Comparison of ENCODE assay signal across 22 cellular contexts in the genomic region with DNA sequence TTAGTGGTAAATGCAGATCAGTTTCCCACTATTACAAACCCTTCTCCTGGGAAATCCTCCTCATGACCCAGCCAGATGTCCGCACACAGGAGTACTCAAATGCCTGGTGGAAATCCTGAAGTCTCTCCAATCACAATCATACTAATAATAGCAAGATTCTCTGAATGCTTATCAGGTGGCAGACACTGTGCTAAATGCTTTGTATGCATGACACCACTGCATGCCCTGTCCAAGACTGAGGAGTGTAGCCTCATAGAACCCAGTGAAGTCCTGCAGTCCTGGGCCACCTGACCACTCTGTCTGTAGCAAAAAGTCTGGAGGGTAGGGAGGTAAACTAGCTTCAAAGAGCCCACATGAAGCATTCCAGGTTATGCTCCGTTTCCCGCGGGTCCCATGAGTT.
"Had no signal": no experiment of that assay in that cellular context is flagged by ENCODE, and none has a peak within 500 bp of the region (broad histone marks: within the 10 kb centered on the region; RNA-seq: fewer than 3 reads in every experiment).

No MANE protein-coding gene starts in this region.

- DNase-seq: activated CD4-positive, alpha-beta T cell treated with anti-CD3 and anti-CD28 coated beads, Interleukin-2, amount 50 U/mL, for 1 hour; activated CD4-positive, CD25-positive, alpha-beta regulatory T cell; activated CD8-positive, alpha-beta memory T cell treated with anti-CD3 and anti-CD28 coated beads, Interleukin-2, amount 50 U/mL, for 4 hours; activated CD8-positive, alpha-beta T cell treated with anti-CD3 and anti-CD28 coated beads for 36 hours; activated gamma-delta T cell treated with Interleukin-2 at 50 U/mL for 16 hours; activated naive CD4-positive, alpha-beta T cell treated with anti-CD3 and anti-CD28 coated beads, Interleukin-2, amount 10 ng/mL, durations not matched to agents 7 days and 5 days; activated naive CD8-positive, alpha-beta T cell treated with anti-CD3 and anti-CD28 coated beads for 36 hours; activated T-cell treated with anti-CD3 and anti-CD28 coated beads, Interleukin-2, amount 50 U/mL, for 72 hours; IMR-90; Kasumi-1; KBM-7; NCI-H1048; NCI-H146; NCI-H187 treated with DMSO at 0.1 percent for 48 hours; NCI-H2081 treated with DMSO at 0.1 percent for 48 hours; NCI-H446; NCI-H524; PC-3; SIG-M5; T-helper 2 cell had no signal

- H3K27me3 Mint-ChIP-seq: activated CD8-positive, alpha-beta T cell treated with anti-CD3 and anti-CD28 coated beads for 36 hours; activated naive CD4-positive, alpha-beta T cell treated with anti-CD3 and anti-CD28 coated beads, Interleukin-2, amount 10 ng/mL, durations not matched to agents 7 days and 5 days; activated naive CD8-positive, alpha-beta T cell treated with anti-CD3 and anti-CD28 coated beads for 36 hours had no signal

- H3K4me3 Mint-ChIP-seq: activated CD8-positive, alpha-beta T cell treated with anti-CD3 and anti-CD28 coated beads for 36 hours; activated naive CD4-positive, alpha-beta T cell treated with anti-CD3 and anti-CD28 coated beads, Interleukin-2, amount 10 ng/mL, durations not matched to agents 7 days and 5 days; activated naive CD8-positive, alpha-beta T cell treated with anti-CD3 and anti-CD28 coated beads for 36 hours; activated T-cell treated with anti-CD3 and anti-CD28 coated beads, Interleukin-2, amount 50 U/mL, for 72 hours had no signal

- H3K36me3 Mint-ChIP-seq: activated naive CD4-positive, alpha-beta T cell treated with anti-CD3 and anti-CD28 coated beads, Interleukin-2, amount 10 ng/mL, durations not matched to agents 7 days and 5 days; activated naive CD8-positive, alpha-beta T cell treated with anti-CD3 and anti-CD28 coated beads for 36 hours had no signal

- H3K27ac ChIP-seq: VCaP had no signal

- ATAC-seq: activated CD8-positive, alpha-beta T cell treated with anti-CD3 and anti-CD28 coated beads for 36 hours; activated T-cell treated with anti-CD3 and anti-CD28 coated beads, Interleukin-2, amount 50 U/mL, for 72 hours; PC-3 had no signal

- H3K4me1 Mint-ChIP-seq: activated naive CD4-positive, alpha-beta T cell treated with anti-CD3 and anti-CD28 coated beads, Interleukin-2, amount 10 ng/mL, durations not matched to agents 7 days and 5 days; activated naive CD8-positive, alpha-beta T cell treated with anti-CD3 and anti-CD28 coated beads for 36 hours had no signal

- H3K27ac Mint-ChIP-seq: activated CD8-positive, alpha-beta T cell treated with anti-CD3 and anti-CD28 coated beads for 36 hours; activated naive CD4-positive, alpha-beta T cell treated with anti-CD3 and anti-CD28 coated beads, Interleukin-2, amount 10 ng/mL, durations not matched to agents 7 days and 5 days; activated naive CD8-positive, alpha-beta T cell treated with anti-CD3 and anti-CD28 coated beads for 36 hours; activated T-cell treated with anti-CD3 and anti-CD28 coated beads, Interleukin-2, amount 50 U/mL, for 72 hours; activated T-helper 2 cell treated with anti-CD3 and anti-CD28 coated beads, Interferon-gamma antibody, Interleukin-2, Interleukin-4, amounts not matched to agents 10 μg/mL and 5 μg/mL and 100 μg/mL, durations not matched to agents 14 hours and 24 hours and 36 hours had no signal

- H3K9me3 Mint-ChIP-seq: activated naive CD4-positive, alpha-beta T cell treated with anti-CD3 and anti-CD28 coated beads, Interleukin-2, amount 10 ng/mL, durations not matched to agents 7 days and 5 days; activated naive CD8-positive, alpha-beta T cell treated with anti-CD3 and anti-CD28 coated beads for 36 hours had no signal
